In the genomic region with DNA sequence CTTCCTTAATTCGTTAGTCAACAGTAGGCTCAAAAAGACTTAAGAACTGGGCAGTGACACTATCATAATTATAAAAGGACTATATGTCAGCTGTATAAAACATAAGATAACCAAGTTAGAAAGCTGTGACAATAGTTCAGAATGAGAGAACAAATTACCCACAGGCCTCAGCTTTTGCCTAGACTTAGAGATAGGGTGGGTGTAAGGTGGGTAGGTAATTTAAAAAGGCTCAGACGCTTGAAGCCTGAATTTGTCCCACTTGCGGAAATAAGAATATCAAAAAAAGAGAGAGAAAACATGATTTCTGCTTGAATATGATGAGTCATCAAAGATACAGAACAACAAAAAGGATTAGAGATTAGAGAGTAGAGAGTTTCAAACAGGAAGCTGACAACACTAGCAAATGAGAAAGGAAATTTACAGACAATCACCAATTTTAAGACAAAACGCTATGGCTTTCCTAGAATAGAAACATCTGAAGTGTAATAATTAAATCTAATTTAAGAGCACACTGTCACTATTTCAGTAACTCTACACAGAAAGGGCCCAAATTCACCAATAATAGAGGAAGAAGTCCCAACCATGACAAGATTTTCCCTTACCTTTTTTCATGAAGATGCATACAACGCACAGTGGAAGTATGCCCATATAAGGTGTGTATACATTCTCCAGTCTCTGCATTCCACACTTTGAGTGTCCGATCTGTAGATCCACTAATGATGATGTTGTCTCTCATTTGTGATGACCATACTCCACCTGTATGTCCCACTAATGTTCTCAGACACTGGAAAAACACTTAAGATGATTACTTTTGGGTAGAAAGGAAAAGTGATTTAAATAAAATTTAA, we compare ENCODE assay signal across 1 cellular context.
TF ChIP-seq lines count a peak whose summit lies in the region.

No MANE protein-coding gene starts in this region.

TF ChIP-seq in GM12878, 131 proteins besides CTCF, POLR2A, EP300 and RAD21 (continued from another document):
- TF ChIP-seq CREM (IDR thresholded peaks at IDR 0.05; ENCODE audit: low read depth) = no peak
TF ChIP-seq in GM12878: peak in this region for 1.
